In the genomic region with DNA sequence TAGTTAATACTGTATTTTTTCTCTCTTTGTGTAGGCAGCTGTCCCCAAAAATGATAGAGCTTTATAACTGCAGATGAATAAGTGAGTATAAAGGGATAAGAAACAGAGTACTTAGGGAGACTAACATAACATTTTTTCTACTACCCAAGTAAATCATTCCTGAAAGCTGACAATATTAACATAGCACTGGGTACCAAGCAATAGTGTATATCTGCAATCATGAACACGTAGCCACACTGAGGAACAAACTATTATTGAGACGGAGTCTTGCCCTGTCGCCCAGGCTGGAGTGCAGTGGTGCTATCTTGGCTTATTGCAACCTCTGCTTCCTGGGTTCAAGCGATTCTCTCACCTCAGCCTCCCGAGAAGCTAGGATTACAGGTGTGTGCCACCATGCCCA, we compare ENCODE assay signal across 28 cellular contexts.
"Had no signal": no experiment of that assay in that cellular context is flagged by ENCODE, and none has a peak within 500 bp of the region (broad histone marks: within the 10 kb centered on the region; RNA-seq: fewer than 3 reads in every experiment).

No MANE protein-coding gene starts in this region.

- H3K4me3 ChIP-seq: skin epidermis had no signal

- DNase-seq: activated CD4-positive, alpha-beta T cell treated with anti-CD3 and anti-CD28 coated beads for 36 hours; activated CD4-positive, CD25-positive, alpha-beta regulatory T cell; activated CD8-positive, alpha-beta memory T cell treated with anti-CD3 and anti-CD28 coated beads, Interleukin-2, amount 10 ng/mL, durations not matched to agents 7 days and 5 days; activated CD8-positive, alpha-beta T cell treated with anti-CD3 and anti-CD28 coated beads, Interleukin-2, amount 10 ng/mL, durations not matched to agents 7 days and 5 days; activated naive CD8-positive, alpha-beta T cell treated with anti-CD3 and anti-CD28 coated beads, Interleukin-2, amount 50 U/mL, for 24 hours; activated T-cell treated with anti-CD3 and anti-CD28 coated beads, Interleukin-2, amount 50 U/mL, for 48 hours; amygdala; central memory CD4-positive, alpha-beta T cell; effector CD8-positive, alpha-beta T cell; glutamatergic neuron; hypothalamus; midbrain; naive thymus-derived CD8-positive, alpha-beta T cell; occipital lobe; stimulated activated CD4-positive, alpha-beta T cell treated with anti-CD3 and anti-CD28 coated beads, Interleukin-12 subunit alpha, Interleukin-12 subunit beta, amount 100 ng/mL, for 4 hours; stimulated activated CD4-positive, alpha-beta T cell treated with anti-CD3 and anti-CD28 coated beads, Interleukin-4, amount 100 ng/mL, for 24 hours; substantia nigra had no signal

- H3K27ac Mint-ChIP-seq: activated CD4-positive, alpha-beta T cell treated with anti-CD3 and anti-CD28 coated beads for 36 hours; activated CD8-positive, alpha-beta memory T cell treated with anti-CD3 and anti-CD28 coated beads, Interleukin-2, amount 10 ng/mL, durations not matched to agents 7 days and 5 days; activated CD8-positive, alpha-beta T cell treated with anti-CD3 and anti-CD28 coated beads, Interleukin-2, amount 10 ng/mL, durations not matched to agents 7 days and 5 days; activated naive CD4-positive, alpha-beta T cell treated with anti-CD3 and anti-CD28 coated beads, Interleukin-2, amount 50 U/mL, for 24 hours; activated naive CD8-positive, alpha-beta T cell treated with anti-CD3 and anti-CD28 coated beads, Interleukin-2, amount 50 U/mL, for 24 hours; activated T-helper 2 cell treated with anti-CD3 and anti-CD28 coated beads, Interferon-gamma antibody, Interleukin-2, Interleukin-4, amounts not matched to agents 10 μg/mL and 5 μg/mL and 100 μg/mL, durations not matched to agents 14 hours and 24 hours and 36 hours; dendritic cell treated with granulocyte-macrophage colony-stimulating factor and Interleukin-4, amounts not matched to agents 40 ng/mL and 50 ng/mL, for 4 days; memory B cell; naive thymus-derived CD8-positive, alpha-beta T cell; stimulated activated effector memory CD8-positive, alpha-beta T cell treated with anti-CD3 and anti-CD28 coated beads, Interleukin-12 subunit alpha, Interleukin-12 subunit beta, amount 100 ng/mL, for 72 hours; stimulated activated naive CD8-positive, alpha-beta T cell treated with anti-CD3 and anti-CD28 coated beads, Interleukin-15, Interleukin-2, amounts not matched to agents 100 ng/mL and 50 ng/mL, for 24 hours had no signal

- H3K4me1 Mint-ChIP-seq: activated CD4-positive, alpha-beta T cell treated with anti-CD3 and anti-CD28 coated beads for 36 hours; activated CD8-positive, alpha-beta memory T cell treated with anti-CD3 and anti-CD28 coated beads, Interleukin-2, amount 10 ng/mL, durations not matched to agents 7 days and 5 days; activated naive CD4-positive, alpha-beta T cell treated with anti-CD3 and anti-CD28 coated beads, Interleukin-2, amount 50 U/mL, for 24 hours; activated naive CD8-positive, alpha-beta T cell treated with anti-CD3 and anti-CD28 coated beads, Interleukin-2, amount 50 U/mL, for 24 hours; memory B cell; neural crest cell had no signal

- H3K27ac ChIP-seq: epithelial cell of prostate, parathyroid adenoma, skin epidermis had no signal

- H3K4me3 Mint-ChIP-seq: activated CD4-positive, alpha-beta T cell treated with anti-CD3 and anti-CD28 coated beads for 36 hours; activated CD8-positive, alpha-beta memory T cell treated with anti-CD3 and anti-CD28 coated beads, Interleukin-2, amount 10 ng/mL, durations not matched to agents 7 days and 5 days; activated CD8-positive, alpha-beta T cell treated with anti-CD3 and anti-CD28 coated beads, Interleukin-2, amount 10 ng/mL, durations not matched to agents 7 days and 5 days; activated naive CD4-positive, alpha-beta T cell treated with anti-CD3 and anti-CD28 coated beads, Interleukin-2, amount 50 U/mL, for 24 hours; activated naive CD8-positive, alpha-beta T cell treated with anti-CD3 and anti-CD28 coated beads, Interleukin-2, amount 50 U/mL, for 24 hours; dendritic cell treated with granulocyte-macrophage colony-stimulating factor and Interleukin-4, amounts not matched to agents 40 ng/mL and 50 ng/mL, for 4 days; memory B cell; naive thymus-derived CD8-positive, alpha-beta T cell; neural crest cell; stimulated activated effector memory CD8-positive, alpha-beta T cell treated with anti-CD3 and anti-CD28 coated beads, Interleukin-12 subunit alpha, Interleukin-12 subunit beta, amount 100 ng/mL, for 72 hours; stimulated activated naive CD8-positive, alpha-beta T cell treated with anti-CD3 and anti-CD28 coated beads, Interleukin-15, Interleukin-2, amounts not matched to agents 100 ng/mL and 50 ng/mL, for 24 hours had no signal

- H3K27me3 Mint-ChIP-seq: activated CD4-positive, alpha-beta T cell treated with anti-CD3 and anti-CD28 coated beads for 36 hours; activated CD8-positive, alpha-beta memory T cell treated with anti-CD3 and anti-CD28 coated beads, Interleukin-2, amount 10 ng/mL, durations not matched to agents 7 days and 5 days; activated naive CD4-positive, alpha-beta T cell treated with anti-CD3 and anti-CD28 coated beads, Interleukin-2, amount 50 U/mL, for 24 hours; activated naive CD8-positive, alpha-beta T cell treated with anti-CD3 and anti-CD28 coated beads, Interleukin-2, amount 50 U/mL, for 24 hours; dendritic cell treated with granulocyte-macrophage colony-stimulating factor and Interleukin-4, amounts not matched to agents 40 ng/mL and 50 ng/mL, for 4 days; memory B cell; naive thymus-derived CD8-positive, alpha-beta T cell; stimulated activated naive CD8-positive, alpha-beta T cell treated with anti-CD3 and anti-CD28 coated beads, Interleukin-15, Interleukin-2, amounts not matched to agents 100 ng/mL and 50 ng/mL, for 24 hours had no signal

- H3K4me1 ChIP-seq: parathyroid adenoma had no signal

- ATAC-seq: activated CD4-positive, alpha-beta T cell treated with anti-CD3 and anti-CD28 coated beads for 36 hours; activated CD8-positive, alpha-beta memory T cell treated with anti-CD3 and anti-CD28 coated beads, Interleukin-2, amount 10 ng/mL, durations not matched to agents 7 days and 5 days; activated CD8-positive, alpha-beta T cell treated with anti-CD3 and anti-CD28 coated beads, Interleukin-2, amount 10 ng/mL, durations not matched to agents 7 days and 5 days; activated naive CD8-positive, alpha-beta T cell treated with anti-CD3 and anti-CD28 coated beads, Interleukin-2, amount 50 U/mL, for 24 hours; naive thymus-derived CD8-positive, alpha-beta T cell; sciatic nerve; stimulated activated effector memory CD8-positive, alpha-beta T cell treated with anti-CD3 and anti-CD28 coated beads, Interleukin-12 subunit alpha, Interleukin-12 subunit beta, amount 100 ng/mL, for 72 hours had no signal

- H3K9me3 Mint-ChIP-seq: activated naive CD4-positive, alpha-beta T cell treated with anti-CD3 and anti-CD28 coated beads, Interleukin-2, amount 50 U/mL, for 24 hours; activated naive CD8-positive, alpha-beta T cell treated with anti-CD3 and anti-CD28 coated beads, Interleukin-2, amount 50 U/mL, for 24 hours; activated T-helper 2 cell treated with anti-CD3 and anti-CD28 coated beads, Interferon-gamma antibody, Interleukin-2, Interleukin-4, amounts not matched to agents 10 μg/mL and 5 μg/mL and 100 μg/mL, durations not matched to agents 14 hours and 24 hours and 36 hours; dendritic cell treated with granulocyte-macrophage colony-stimulating factor and Interleukin-4, amounts not matched to agents 40 ng/mL and 50 ng/mL, for 4 days; memory B cell; naive thymus-derived CD8-positive, alpha-beta T cell; neural crest cell; stimulated activated effector memory CD8-positive, alpha-beta T cell treated with anti-CD3 and anti-CD28 coated beads, Interleukin-12 subunit alpha, Interleukin-12 subunit beta, amount 100 ng/mL, for 72 hours; stimulated activated naive CD8-positive, alpha-beta T cell treated with anti-CD3 and anti-CD28 coated beads, Interleukin-15, Interleukin-2, amounts not matched to agents 100 ng/mL and 50 ng/mL, for 24 hours had no signal
